ENCODE assay signal across 16 cellular contexts in the genomic region with DNA sequence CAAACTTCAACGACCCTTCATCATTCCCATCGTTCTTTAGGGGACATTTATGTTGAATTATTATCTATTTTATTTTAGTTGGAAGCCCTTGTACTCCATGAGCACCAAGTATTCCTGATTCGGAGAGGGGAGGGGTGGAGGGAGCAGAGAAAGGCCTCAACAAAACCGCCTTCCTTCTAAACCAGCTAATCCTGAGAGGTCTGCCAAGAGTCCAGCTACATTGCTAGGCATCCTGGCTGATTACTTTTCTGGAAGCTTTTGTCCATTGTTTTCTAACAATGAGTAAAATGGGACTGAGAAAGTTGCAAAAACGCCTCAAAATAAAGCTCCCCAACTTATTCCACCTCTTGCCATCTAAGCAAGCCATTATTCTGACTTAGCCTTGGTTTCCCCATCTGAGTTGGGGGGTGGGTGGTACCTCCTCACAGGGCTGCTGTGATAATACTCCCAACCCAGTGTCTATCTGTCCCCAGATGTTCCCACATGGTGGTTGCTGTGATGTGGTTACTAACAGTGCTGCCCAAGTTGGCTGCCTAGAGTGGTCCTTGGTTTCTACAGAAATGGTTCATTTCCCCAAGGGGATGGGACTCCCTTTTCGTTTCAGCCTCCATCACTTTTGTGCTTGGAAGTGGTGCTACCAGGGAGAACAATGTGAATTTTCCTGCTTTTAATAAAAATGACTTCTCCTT. TPM values are rescaled to one million over a fixed set of nuclear protein-coding genes. Genes with fewer than 3 reads are reported as not detected.
A peak's percentile ranks its signal among the peaks of the same experiment; 100 is the strongest.
DNase-seq lines count a peak whose midpoint lies in the region; ATAC-seq and TF ChIP-seq lines count a peak whose summit lies in the region.
"Had no signal": no experiment of that assay in that cellular context is flagged by ENCODE, and none has a peak within 500 bp of the region (broad histone marks: within the 10 kb centered on the region; RNA-seq: fewer than 3 reads in every experiment).

No MANE protein-coding gene starts in this region.

- ATAC-seq in body of pancreas (no peak), HG03280 (IDR thresholded peaks at IDR 0.05; ENCODE audit: unreplicated experiment) (no peak)

- H3K14ac ChIP-seq in trophoblast cell (ENCODE audit: low read length) = no peak overlapping the region

- H2BK5ac ChIP-seq in trophoblast cell (ENCODE audit: low read depth, low read length, poor library complexity) = no peak overlapping the region

- peaks cover 12% of the 10 kb centered on the region for H3K4me1 Mint-ChIP-seq in T-helper 2 cell treated with Interferon-gamma antibody and Interleukin-4, amounts not matched to agents 5 μg/mL and 100 μg/mL, for 36 hours (ENCODE audit: low read depth)

- H3K27me3 Mint-ChIP-seq in T-helper 2 cell treated with Interferon-gamma antibody and Interleukin-4, amounts not matched to agents 5 μg/mL and 100 μg/mL, for 36 hours (ENCODE audit: low read depth) = peaks cover 73% of the 10 kb centered on the region

- no peak overlapping the region for H3K27ac ChIP-seq in trophoblast cell (ENCODE audit: low read depth, low read length)
- no peak overlapping the region for H3K27ac ChIP-seq in body of pancreas
- H3K27ac ChIP-seq: HL-60, left ventricle myocardium inferior, neutrophil had no signal

- no peak overlapping the region for H3K9ac ChIP-seq in trophoblast cell (ENCODE audit: low read length)

- H2BK120ac ChIP-seq in trophoblast cell (ENCODE audit: insufficient read depth, low read length, poor library complexity) = no peak overlapping the region

- H3K27me3 ChIP-seq in trophoblast cell (ENCODE audit: insufficient read depth, low read length) (peaks cover 17% of the 10 kb centered on the region), body of pancreas (peaks cover 0 to 3% of the 10 kb centered on the region in 2 donors)

- intact Hi-C loops in body of pancreas (cut with DNase I) = no loop called here

- DNase-seq in T-helper 2 cell treated with Interferon-gamma antibody and Interleukin-4, amounts not matched to agents 5 μg/mL and 100 μg/mL, for 36 hours (ENCODE audit: low spot score) = no peak
- no peak for DNase-seq in T-helper 2 cell
- DNase-seq in OCI-M1 (lab: John Stamatoyannopoulos, UW) = peak; percentile 38
- DNase-seq in fibroblast of pulmonary artery (ENCODE audit: low read depth) = peak; percentile 21
- no peak for DNase-seq in trophoblast cell
- DNase-seq in body of pancreas = no peak
- DNase-seq in NCI-H2081 (lab: John Stamatoyannopoulos, UW) = no peak
- DNase-seq: 8988T; activated CD8-positive, alpha-beta memory T cell treated with anti-CD3 and anti-CD28 coated beads for 24 hours; activated naive CD4-positive, alpha-beta T cell treated with anti-CD3 and anti-CD28 coated beads for 36 hours; left ventricle myocardium inferior; NCI-H187 treated with DMSO at 0.1 percent for 48 hours; NK-92 treated with Interleukin-12 subunit alpha and Interleukin-12 subunit beta, amount 100 ng/mL, for 24 hours had no signal

- no peak overlapping the region for H4K8ac ChIP-seq in trophoblast cell (ENCODE audit: low read depth, low read length)

- H3K9me3 ChIP-seq in trophoblast cell (ENCODE audit: insufficient read depth, low read depth, low read length) (peaks cover 3% of the 10 kb centered on the region), body of pancreas (no peaks in the 10 kb centered on the region)
- H3K9me3 ChIP-seq: left ventricle myocardium inferior, neutrophil had no signal

- H3K18ac ChIP-seq in trophoblast cell (ENCODE audit: low read length) = no peak overlapping the region

- no peak overlapping the region for H3K4me2 ChIP-seq in trophoblast cell (ENCODE audit: low read length)

- H3K23ac ChIP-seq in trophoblast cell (ENCODE audit: low read length) = peak overlapping the region; percentile 52

- no peak overlapping the region for H2AFZ ChIP-seq in trophoblast cell (ENCODE audit: insufficient read depth, low read length, poor library complexity)

- H3K4me3 ChIP-seq in fibroblast of pulmonary artery (replicated peaks; ENCODE audit: low read depth, low read length) (no peak overlapping the region), trophoblast cell (ENCODE audit: low read depth, low read length) (no peak overlapping the region), body of pancreas (no peak overlapping the region)

- no peak overlapping the region for H4K12ac ChIP-seq in trophoblast cell (ENCODE audit: low read depth, low read length)

- H3K79me1 ChIP-seq in trophoblast cell (ENCODE audit: low read length) = peaks cover 2% of the 10 kb centered on the region

- H3K27ac Mint-ChIP-seq in T-helper 2 cell treated with Interferon-gamma antibody and Interleukin-4, amounts not matched to agents 5 μg/mL and 100 μg/mL, for 36 hours = no peak overlapping the region
- H3K27ac Mint-ChIP-seq: activated naive CD4-positive, alpha-beta T cell treated with anti-CD3 and anti-CD28 coated beads for 36 hours had no signal

- H3K4me1 ChIP-seq in trophoblast cell (ENCODE audit: control insufficient read depth in 1 of 2, insufficient read depth in 2 of 2, low read length in 2 of 2) (peaks cover 0 to 7% of the 10 kb centered on the region in 2 experiments), body of pancreas (peaks cover 11% of the 10 kb centered on the region)

- no peak overlapping the region for H3K4ac ChIP-seq in trophoblast cell (ENCODE audit: low read depth, low read length)

- H3K36me3 Mint-ChIP-seq in T-helper 2 cell treated with Interferon-gamma antibody and Interleukin-4, amounts not matched to agents 5 μg/mL and 100 μg/mL, for 36 hours (ENCODE audit: low read depth) = peaks cover 2% of the 10 kb centered on the region

- H3K79me2 ChIP-seq in trophoblast cell (ENCODE audit: control insufficient read depth, insufficient read depth, low read length, poor library complexity) = no peaks in the 10 kb centered on the region

- H3K9me3 Mint-ChIP-seq in T-helper 2 cell treated with Interferon-gamma antibody and Interleukin-4, amounts not matched to agents 5 μg/mL and 100 μg/mL, for 36 hours = no peaks in the 10 kb centered on the region
- H3K9me3 Mint-ChIP-seq: activated naive CD4-positive, alpha-beta T cell treated with anti-CD3 and anti-CD28 coated beads for 36 hours had no signal

- no peak overlapping the region for H2AK5ac ChIP-seq in trophoblast cell (ENCODE audit: low read length)

- no peak overlapping the region for H4K91ac ChIP-seq in trophoblast cell (ENCODE audit: low read depth, low read length)

- peak overlapping the region; percentile 63 for H3K4me3 Mint-ChIP-seq in T-helper 2 cell treated with Interferon-gamma antibody and Interleukin-4, amounts not matched to agents 5 μg/mL and 100 μg/mL, for 36 hours

- WGBS in trophoblast cell (ENCODE audit: extremely low coverage, insufficient coverage, insufficient read length) = no CpG with 5 or more reads among the region's 6 CpGs
- WGBS in body of pancreas, 2 donors = 66% methylated on average over 6 of the region's 6 CpGs

- no peak for TF ChIP-seq POLR2A in body of pancreas (IDR thresholded peaks at IDR 0.05)

- TF ChIP-seq CTCF in fibroblast of pulmonary artery (IDR thresholded peaks at IDR 0.05; ENCODE audit: low read length, missing control alignments) = no peak
- no peak for TF ChIP-seq CTCF in body of pancreas (IDR thresholded peaks at IDR 0.05)

- H3K36me3 ChIP-seq in trophoblast cell (ENCODE audit: control insufficient read depth in 1 of 2, insufficient read depth in 2 of 2, low read length in 2 of 2) (no peaks in the 10 kb centered on the region), body of pancreas (replicated peaks in 1 of 2; ENCODE audit: insufficient read depth in 1 of 2, low read depth in 2 of 2) (no peaks in the 10 kb centered on the region)
- H3K36me3 ChIP-seq: left ventricle myocardium inferior, neutrophil had no signal

- no peak overlapping the region for H2BK12ac ChIP-seq in trophoblast cell (ENCODE audit: low read length)

RNA-seq across cellular contexts. Expression of a gene that starts 1.2 kb away (rescaled TPM):
- polyA plus RNA-seq in trophoblast cell (2013) = 1.8 and 1.9 TPM in 2 replicates
- 1 to 10 TPM; 3.1 to 6.9 TPM for total RNA-seq in body of pancreas
- total RNA-seq: activated naive CD4-positive, alpha-beta T cell treated with anti-CD3 and anti-CD28 coated beads for 36 hours had no signal

Comparison
In these comparisons a context has a peak if more than half of its experiments do, and no peak if none do; other contexts are left out.
1. DNase-seq: peak in OCI-M1 (single experiment) and fibroblast of pulmonary artery (single experiment); none in T-helper 2 cell treated with Interferon-gamma antibody and Interleukin-4, amounts not matched to agents 5 μg/mL and 100 μg/mL, for 36 hours (single experiment), T-helper 2 cell (0 of 5), trophoblast cell (0 of 2), body of pancreas (0 of 4) and NCI-H2081 (0 of 2).